18 cellular contexts compared by ENCODE assay signal in the genomic region with DNA sequence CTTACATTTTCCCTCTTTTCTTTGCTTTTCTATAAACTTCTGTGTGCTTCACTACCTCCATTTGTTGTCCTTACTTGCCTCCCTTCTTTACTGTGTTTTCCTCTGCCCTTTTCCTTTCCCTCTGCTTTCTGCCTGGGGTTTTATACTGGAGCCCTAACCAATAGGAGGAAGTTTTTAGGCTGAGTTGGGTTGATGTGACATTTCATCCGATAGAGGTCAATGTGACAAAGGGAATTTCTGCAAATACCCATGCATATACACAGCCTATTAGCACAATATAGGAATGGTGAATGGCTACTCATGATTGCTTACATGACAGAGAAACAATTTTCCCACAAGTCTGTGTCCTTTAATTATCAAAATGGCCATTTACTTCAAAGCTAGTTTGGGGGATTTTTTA.
DNase-seq lines count a peak whose midpoint lies in the region; ATAC-seq and TF ChIP-seq lines count a peak whose summit lies in the region.
"Had no signal": no experiment of that assay in that cellular context is flagged by ENCODE, and none has a peak within 500 bp of the region (broad histone marks: within the 10 kb centered on the region; RNA-seq: fewer than 3 reads in every experiment).

No MANE protein-coding gene starts in this region.

- H3K27ac ChIP-seq in endodermal cell (ENCODE audit: low read depth, low read length) (no peak overlapping the region), mesenchymal stem cell (ENCODE audit: low read length, poor library complexity, severe bottlenecking) (no peak overlapping the region)

- no peaks in the 10 kb centered on the region for H3K79me1 ChIP-seq in mesenchymal stem cell (replicated peaks; ENCODE audit: low read length, poor library complexity, severe bottlenecking)

- DNase-seq in LNCaP clone FGC (ENCODE audit: low read depth) (no peak), endodermal cell (no peak), mesenchymal stem cell (no peak), NCI-H2107 (lab: John Stamatoyannopoulos, UW) (no peak), GDM1 (lab: John Stamatoyannopoulos, UW) (no peak), RPMI8226 (no peak)
- DNase-seq: COR-L47, KBM-7, NCI-H1092, NCI-H1694, NCI-H446, NCI-H748 treated with DMSO at 0.1 percent for 48 hours, Right ventricle myocardium superior, SK-N-SH had no signal

- peak overlapping the region; percentile 92 for H2AK5ac ChIP-seq in mesenchymal stem cell (ENCODE audit: low read length, severe bottlenecking)

- no peak overlapping the region for H3K27ac Mint-ChIP-seq in endodermal cell

- no CpG with 5 or more reads among the region's 1 CpG for WGBS in endodermal cell (ENCODE audit: insufficient coverage in 1 of 2, insufficient read length in 1 of 2), 2 experiments
- no CpG with 5 or more reads among the region's 1 CpG for WGBS in mesenchymal stem cell

- H3K4ac ChIP-seq in mesenchymal stem cell (ENCODE audit: low read depth in 1 of 2, low read length in 2 of 2): no peak overlapping the region

- H3K4me3 Mint-ChIP-seq in endodermal cell: no peak overlapping the region
- H3K4me3 Mint-ChIP-seq: CD14-positive monocyte had no signal

- H3K9ac ChIP-seq in endodermal cell (ENCODE audit: extremely low read depth, low read length, poor library complexity, severe bottlenecking): no peak overlapping the region
- no peak overlapping the region for H3K9ac ChIP-seq in mesenchymal stem cell (ENCODE audit: low read length)
- H3K9ac ChIP-seq: SK-N-SH had no signal

- no peak overlapping the region for H2BK12ac ChIP-seq in mesenchymal stem cell (ENCODE audit: low read length in 2 of 2)

- H3K14ac ChIP-seq in mesenchymal stem cell (ENCODE audit: low read length in 2 of 2): no peak overlapping the region

- no peaks in the 10 kb centered on the region for H3K36me3 Mint-ChIP-seq in endodermal cell (ENCODE audit: low read depth)
- H3K36me3 Mint-ChIP-seq: CD14-positive monocyte had no signal

- no peak for ATAC-seq in HG03432 (IDR thresholded peaks at IDR 0.05; ENCODE audit: unreplicated experiment)
- ATAC-seq: Panc1 had no signal

- H3K27me3 Mint-ChIP-seq in endodermal cell (ENCODE audit: insufficient read depth): no peaks in the 10 kb centered on the region

- H2BK15ac ChIP-seq in mesenchymal stem cell (ENCODE audit: low read depth, poor library complexity, severe bottlenecking): no peak overlapping the region

- no peak overlapping the region for H2AFZ ChIP-seq in mesenchymal stem cell (ENCODE audit: low read depth, low read length)

- peaks cover 14% of the 10 kb centered on the region for H3K4me1 Mint-ChIP-seq in endodermal cell
- H3K4me1 Mint-ChIP-seq: CD14-positive monocyte had no signal

- no peak overlapping the region for H4K91ac ChIP-seq in mesenchymal stem cell (ENCODE audit: low read length)

- H3K18ac ChIP-seq in mesenchymal stem cell (ENCODE audit: low read depth in 1 of 2, low read length in 2 of 2): no peak overlapping the region

- H3K4me3 ChIP-seq in LNCaP clone FGC (ENCODE audit: low read depth, low read length) (no peak overlapping the region), endodermal cell (ENCODE audit: low read length) (no peak overlapping the region), mesenchymal stem cell (ENCODE audit: insufficient read depth in 1 of 2, low read depth in 1 of 2, low read length in 2 of 2) (no peak overlapping the region)
- H3K4me3 ChIP-seq: HAP-1 had no signal

- TF ChIP-seq CTCF in LNCaP clone FGC (IDR thresholded peaks at IDR 0.05; ENCODE audit: control insufficient read depth, extremely low read depth, insufficient read depth): peak; percentile 22; the same call in 1 of the 2 replicates
- peak; percentile 11 for TF ChIP-seq CTCF in endodermal cell (conservative IDR thresholded peaks at IDR 0.05)

- no peak overlapping the region for H3K23ac ChIP-seq in mesenchymal stem cell (ENCODE audit: low read length in 2 of 2)

- H3K4me1 ChIP-seq in endodermal cell (ENCODE audit: control insufficient read depth, insufficient read depth, low read length): peaks cover 2% of the 10 kb centered on the region
- no peaks in the 10 kb centered on the region for H3K4me1 ChIP-seq in mesenchymal stem cell (ENCODE audit: control insufficient read depth, insufficient read depth, low read depth, low read length)
- H3K4me1 ChIP-seq: HAP-1 had no signal

- peaks cover 16% of the 10 kb centered on the region for H3K9me3 Mint-ChIP-seq in endodermal cell

- no peaks in the 10 kb centered on the region for H3K36me3 ChIP-seq in endodermal cell (ENCODE audit: control insufficient read depth, insufficient read depth, low read length)
- no peaks in the 10 kb centered on the region for H3K36me3 ChIP-seq in mesenchymal stem cell (ENCODE audit: control insufficient read depth in 1 of 2, insufficient read depth in 2 of 2, low read depth in 1 of 2, low read length in 2 of 2)
- H3K36me3 ChIP-seq: HAP-1 had no signal

- H3K27me3 ChIP-seq in endodermal cell (ENCODE audit: control insufficient read depth, insufficient read depth, low read length, poor library complexity, severe bottlenecking) (no peaks in the 10 kb centered on the region), mesenchymal stem cell (ENCODE audit: control insufficient read depth in 1 of 2, insufficient read depth in 1 of 2, low read length in 2 of 2) (no peaks in the 10 kb centered on the region)

- H3K9me3 ChIP-seq in endodermal cell (ENCODE audit: control insufficient read depth, low read length) (no peaks in the 10 kb centered on the region), mesenchymal stem cell (ENCODE audit: control insufficient read depth, low read length) (no peaks in the 10 kb centered on the region)
- H3K9me3 ChIP-seq: HAP-1, SK-N-SH had no signal

- H2BK5ac ChIP-seq in mesenchymal stem cell (ENCODE audit: low read depth, low read length, poor library complexity, severe bottlenecking): no peak overlapping the region

- no peak overlapping the region for H3K4me2 ChIP-seq in mesenchymal stem cell (ENCODE audit: low read length, poor library complexity, severe bottlenecking)
- H3K4me2 ChIP-seq: SK-N-SH had no signal

- no peak overlapping the region for H4K8ac ChIP-seq in mesenchymal stem cell (ENCODE audit: low read length)

- no peak overlapping the region for H2BK120ac ChIP-seq in mesenchymal stem cell (ENCODE audit: low read depth, low read length)
